Comparison of ENCODE assay signal across 1 cellular context in the genomic region with DNA sequence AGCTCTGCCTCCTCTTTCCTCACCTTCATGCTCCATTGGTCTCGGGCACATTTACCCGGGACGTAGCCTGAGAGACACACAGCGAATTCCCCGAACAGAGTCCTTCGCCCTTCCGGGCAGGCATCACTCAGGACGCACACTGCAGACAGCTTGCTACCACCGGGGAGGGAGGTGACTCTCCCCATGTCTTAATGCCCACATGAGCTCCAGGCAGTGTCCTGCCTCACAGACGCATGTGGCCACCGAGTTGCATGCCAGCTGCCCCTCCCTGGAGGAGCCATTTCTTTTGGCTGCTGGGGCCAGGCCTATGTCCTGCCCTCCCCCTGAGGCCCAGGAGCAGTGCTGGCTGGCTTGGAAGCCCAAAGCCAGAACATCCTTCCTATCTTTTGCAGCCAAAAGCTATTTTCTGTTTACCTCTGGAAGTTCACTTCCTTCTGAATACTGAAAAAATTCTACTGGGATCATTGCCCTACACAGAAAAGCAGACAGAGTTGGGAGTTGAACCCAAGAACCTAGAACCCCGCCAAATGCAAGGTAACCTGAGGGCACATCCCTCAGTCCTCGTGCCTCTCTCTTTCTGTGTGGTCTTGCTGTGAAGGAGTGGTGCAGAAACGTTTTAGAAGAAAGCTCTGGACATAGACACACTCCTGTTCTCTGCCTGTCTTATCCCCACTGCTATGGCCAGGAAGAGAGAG.
TF ChIP-seq lines count a peak whose summit lies in the region.

No MANE protein-coding gene starts in this region.

TF ChIP-seq in WTC11, 78 proteins besides CTCF, POLR2A, EP300 and RAD21 (continued from another document):
- TF ChIP-seq, protein P1, sequence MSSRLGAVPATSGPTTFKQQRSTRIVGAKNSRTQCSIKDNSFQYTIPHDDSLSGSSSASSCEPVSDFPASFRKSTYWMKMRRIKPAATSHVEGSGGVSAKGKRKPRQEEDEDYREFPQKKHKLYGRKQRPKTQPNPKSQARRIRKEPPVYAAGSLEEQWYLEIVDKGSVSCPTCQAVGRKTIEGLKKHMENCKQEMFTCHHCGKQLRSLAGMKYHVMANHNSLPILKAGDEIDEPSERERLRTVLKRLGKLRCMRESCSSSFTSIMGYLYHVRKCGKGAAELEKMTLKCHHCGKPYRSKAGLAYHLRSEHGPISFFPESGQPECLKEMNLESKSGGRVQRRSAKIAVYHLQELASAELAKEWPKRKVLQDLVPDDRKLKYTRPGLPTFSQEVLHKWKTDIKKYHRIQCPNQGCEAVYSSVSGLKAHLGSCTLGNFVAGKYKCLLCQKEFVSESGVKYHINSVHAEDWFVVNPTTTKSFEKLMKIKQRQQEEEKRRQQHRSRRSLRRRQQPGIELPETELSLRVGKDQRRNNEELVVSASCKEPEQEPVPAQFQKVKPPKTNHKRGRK (CRISPR knock-in tag; IDR thresholded peaks at IDR 0.05; ENCODE audit: borderline replicate concordance) = no peak
- TF ChIP-seq, protein P2, sequence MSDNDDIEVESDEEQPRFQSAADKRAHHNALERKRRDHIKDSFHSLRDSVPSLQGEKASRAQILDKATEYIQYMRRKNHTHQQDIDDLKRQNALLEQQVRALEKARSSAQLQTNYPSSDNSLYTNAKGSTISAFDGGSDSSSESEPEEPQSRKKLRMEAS (CRISPR knock-in tag; IDR thresholded peaks at IDR 0.05) = no peak
- no peak for TF ChIP-seq MYBL2 (CRISPR knock-in tag; IDR thresholded peaks at IDR 0.05)
